18 cellular contexts compared by ENCODE assay signal in genomic region chrX:8914636-8915035, GRCh38.
"Had no signal": no experiment of that assay in that cellular context is flagged by ENCODE, and none has a peak within 500 bp of the region (broad histone marks: within the 10 kb centered on the region; RNA-seq: fewer than 3 reads in every experiment).

No MANE protein-coding gene starts in this region.

- H3K27ac ChIP-seq: brain microvascular endothelial cell, neutrophil, parathyroid adenoma, SK-N-MC, suprapubic skin, upper lobe of right lung had no signal

- H3K4me1 ChIP-seq: suprapubic skin, upper lobe of right lung had no signal

- DNase-seq: activated CD4-positive, alpha-beta T cell treated with anti-CD3 and anti-CD28 coated beads, Interleukin-2, amount 50 U/mL, for 4 hours; activated naive CD8-positive, alpha-beta T cell treated with anti-CD3 and anti-CD28 coated beads for 36 hours; brain microvascular endothelial cell; central memory CD4-positive, alpha-beta T cell; immature natural killer cell; kidney glomerular epithelial cell; mesendoderm; stimulated activated CD4-positive, alpha-beta T cell treated with anti-CD3 and anti-CD28 coated beads, Interleukin-12 subunit alpha, Interleukin-12 subunit beta, amount 100 ng/mL, for 4 hours; stimulated activated CD4-positive, alpha-beta T cell treated with anti-CD3 and anti-CD28 coated beads, Interleukin-1b, Interleukin-23, amount 100 ng/mL, for 48 hours; upper lobe of right lung had no signal

- H3K9me3 ChIP-seq: gastroesophageal sphincter, heart left ventricle, neutrophil, suprapubic skin, upper lobe of right lung had no signal

- H3K4me3 ChIP-seq: coronary artery, gastroesophageal sphincter, heart left ventricle, SK-N-MC, suprapubic skin, upper lobe of right lung had no signal

- ATAC-seq: natural killer cell treated with Interleukin-12 subunit alpha and Interleukin-12 subunit beta and Interleukin-15 and Interleukin-18, amount 100 ng/mL, for 72 hours; upper lobe of right lung had no signal

- H3K27me3 ChIP-seq: brain microvascular endothelial cell, gastroesophageal sphincter, neutrophil, upper lobe of right lung had no signal

- H3K36me3 ChIP-seq: brain microvascular endothelial cell, gastroesophageal sphincter, heart left ventricle, neutrophil, suprapubic skin, upper lobe of right lung had no signal

- H3K9ac ChIP-seq: parathyroid adenoma had no signal
